In genomic region chr7:38232475-38233366, GRCh38 we compare ENCODE assay signal across 8 cellular contexts. TPM values are rescaled to one million over a fixed set of nuclear protein-coding genes. Genes with fewer than 3 reads are reported as not detected.
A peak's percentile ranks its signal among the peaks of the same experiment; 100 is the strongest.
DNase-seq lines count a peak whose midpoint lies in the region; ATAC-seq and TF ChIP-seq lines count a peak whose summit lies in the region.

No MANE protein-coding gene starts in this region.

- H3K4me1 ChIP-seq in CD4-positive, alpha-beta memory T cell (ENCODE audit: insufficient read depth, low read length), result peaks cover 77% of the 10 kb centered on the region
- no peaks in the 10 kb centered on the region for H3K4me1 ChIP-seq in sigmoid colon

- peaks cover 6% of the 10 kb centered on the region for H3K36me3 ChIP-seq in CD4-positive, alpha-beta memory T cell (ENCODE audit: insufficient read depth, low read length)
- H3K36me3 ChIP-seq in sigmoid colon, result peaks cover 0 to 44% (median 10%) of the 10 kb centered on the region in 4 donors

- 50 to 81% methylated on average over 11 of the region's 11 CpGs for WGBS in sigmoid colon, 2 donors

- no peaks in the 10 kb centered on the region for H3K27me3 ChIP-seq in CD4-positive, alpha-beta memory T cell (ENCODE audit: insufficient read depth, low read length)
- H3K27me3 ChIP-seq in sigmoid colon, result no peaks in the 10 kb centered on the region

- TF ChIP-seq EP300 in sigmoid colon (IDR thresholded peaks at IDR 0.05), result no peak

- CTCF ChIA-PET in CD4-positive, alpha-beta memory T cell (lab: Charles Lee; ENCODE audit: partially characterized antibody), result interaction anchor here (0.7 to 4.2 kb wide), 13 partner anchors 11 to 141 kb away, joined by 3 to 31 read pairs (median 6); no protein-coding TSS in a partner anchor

- peak overlapping the region; percentile 39 to 88 (median 82) for H3K4me3 Mint-ChIP-seq in CD4-positive, alpha-beta memory T cell
- no peak overlapping the region for H3K4me3 Mint-ChIP-seq in memory B cell

- TF ChIP-seq CTCF in sigmoid colon (IDR thresholded peaks at IDR 0.05), result no peak

- H3K27ac Mint-ChIP-seq in CD4-positive, alpha-beta memory T cell, result peak overlapping the region; percentile 91 to 96 (median 96)
- peak overlapping the region; percentile 51 for H3K27ac Mint-ChIP-seq in memory B cell

- ATAC-seq in GM21717 (IDR thresholded peaks at IDR 0.05; ENCODE audit: unreplicated experiment) (peak; percentile 82), memory B cell (ENCODE audit: low read depth) (peak; percentile 72)
- peak; percentile 94 for ATAC-seq in stimulated activated naive CD8-positive, alpha-beta T cell treated with anti-CD3 and anti-CD28 coated beads, Interleukin-15, Interleukin-2, amounts not matched to agents 100 U/mL and 50 U/mL, for 24 hours

- TF ChIP-seq POLR2A in sigmoid colon (IDR thresholded peaks at IDR 0.05), result no peak

- no peaks in the 10 kb centered on the region for H3K9me3 ChIP-seq in CD4-positive, alpha-beta memory T cell (ENCODE audit: control insufficient read depth in 1 of 2, low read length in 2 of 2)
- H3K9me3 ChIP-seq in sigmoid colon, result no peaks in the 10 kb centered on the region

- peaks cover 27 to 96% (median 67%) of the 10 kb centered on the region in 4 donors for H3K4me1 Mint-ChIP-seq in CD4-positive, alpha-beta memory T cell
- H3K4me1 Mint-ChIP-seq in memory B cell, result peaks cover 14% of the 10 kb centered on the region

- POLR2A ChIA-PET in CD4-positive, alpha-beta memory T cell (lab: Charles Lee; ENCODE audit: partially characterized antibody), result interaction anchor here (1.0 to 2.9 kb wide), 11 partner anchors 12 to 1593 kb away, joined by 3 to 51 read pairs (median 4); partner anchors contain the start of gene STARD3NL

- no peaks in the 10 kb centered on the region for H3K9me3 Mint-ChIP-seq in CD4-positive, alpha-beta memory T cell
- no peaks in the 10 kb centered on the region for H3K9me3 Mint-ChIP-seq in memory B cell

- DNase-seq in CD4-positive, alpha-beta memory T cell, result peak; percentile 79 to 91 (median 89)
- DNase-seq in NAMALWA (ENCODE audit: low spot score), result peak; percentile 17
- peak; percentile 66 for DNase-seq in activated T-cell treated with anti-CD3 and anti-CD28 coated beads for 24 hours (ENCODE audit: low read depth)
- no peak for DNase-seq in memory B cell (ENCODE audit: low spot score in 2 of 2)
- DNase-seq in stimulated activated naive CD8-positive, alpha-beta T cell treated with anti-CD3 and anti-CD28 coated beads, Interleukin-15, Interleukin-2, amounts not matched to agents 100 U/mL and 50 U/mL, for 24 hours, result peak; percentile 77
- no peak for DNase-seq in iPS-NIHi11 (ENCODE audit: low spot score)
- no peak for DNase-seq in sigmoid colon

- intact Hi-C loops in CD4-positive, alpha-beta memory T cell (cut with micrococcal nuclease), result loop anchor here (1.0 to 5.0 kb wide), 3 partner anchors 10 to 85 kb away; no protein-coding TSS in a partner anchor
- intact Hi-C loops in sigmoid colon (cut with DNase I), result no loop called here

- peak overlapping the region; percentile 61 for H3K27ac ChIP-seq in CD4-positive, alpha-beta memory T cell (ENCODE audit: low read depth, low read length)
- H3K27ac ChIP-seq in sigmoid colon, result no peak overlapping the region

- no peaks in the 10 kb centered on the region for H3K27me3 Mint-ChIP-seq in CD4-positive, alpha-beta memory T cell
- no peaks in the 10 kb centered on the region for H3K27me3 Mint-ChIP-seq in memory B cell

- peak overlapping the region in 1 of 2 donors; percentile 38 for H3K4me3 ChIP-seq in CD4-positive, alpha-beta memory T cell (ENCODE audit: low read length in 2 of 2)
- H3K4me3 ChIP-seq in sigmoid colon, result no peak overlapping the region

- peaks cover 30 to 33% of the 10 kb centered on the region in 2 donors for H3K36me3 Mint-ChIP-seq in CD4-positive, alpha-beta memory T cell
- H3K36me3 Mint-ChIP-seq in memory B cell, result peaks cover 14% of the 10 kb centered on the region

RNA-seq across cellular contexts. Expression of gene STARD3NL, which starts 54.7 kb away (rescaled TPM):
- total RNA-seq in CD4-positive, alpha-beta memory T cell, result 10 to 100 TPM; 11.4 to 12.6 TPM
- polyA plus RNA-seq in CD4-positive, alpha-beta memory T cell, result 10 to 100 TPM; 27.2 to 54.4 TPM
- 10 to 100 TPM; 28.2 to 67.6 (median 48.5) TPM for total RNA-seq in sigmoid colon
- 10 to 100 TPM; 26.3 to 44.4 (median 32.8) TPM for polyA plus RNA-seq in sigmoid colon

Comparison
In these comparisons a context has a peak if more than half of its experiments do, and no peak if none do; other contexts are left out.
1. DNase-seq: peak in CD4-positive, alpha-beta memory T cell (5 of 5), NAMALWA (single experiment), activated T-cell treated with anti-CD3 and anti-CD28 coated beads for 24 hours (single experiment) and stimulated activated naive CD8-positive, alpha-beta T cell treated with anti-CD3 and anti-CD28 coated beads, Interleukin-15, Interleukin-2, amounts not matched to agents 100 U/mL and 50 U/mL, for 24 hours (single experiment); none in memory B cell (0 of 2), iPS-NIHi11 (single experiment) and sigmoid colon (single experiment).
2. Peak in every context shown above with its lines, with median percentiles within 50 percentile points of each other: ATAC-seq.